Comparison of ENCODE assay signal across 8 cellular contexts in genomic region chr1:111346089-111346885, GRCh38. TPM values are rescaled to one million over a fixed set of nuclear protein-coding genes. Genes with fewer than 3 reads are reported as not detected.
A peak's percentile ranks its signal among the peaks of the same experiment; 100 is the strongest.
DNase-seq lines count a peak whose midpoint lies in the region; ATAC-seq, FAIRE-seq and TF ChIP-seq lines count a peak whose summit lies in the region.

No MANE protein-coding gene starts in this region.

- H3K9me3 Mint-ChIP-seq in activated T-helper 17 cell treated with anti-CD3 and anti-CD28 coated beads, Interleukin-2, amount 50 U/mL, for 72 hours: no peaks in the 10 kb centered on the region
- no peaks in the 10 kb centered on the region for H3K9me3 Mint-ChIP-seq in nephron

- H3K36me3 Mint-ChIP-seq in activated T-helper 17 cell treated with anti-CD3 and anti-CD28 coated beads, Interleukin-2, amount 50 U/mL, for 72 hours (ENCODE audit: low read depth): no peaks in the 10 kb centered on the region
- no peaks in the 10 kb centered on the region for H3K36me3 Mint-ChIP-seq in nephron (ENCODE audit: low read depth)

- in situ Hi-C loops in KBM-7 (cut with MboI; ENCODE audit: low pct_unique_long_range_greater_than_20kb, low sequenced_read_pairs): no loop called here

- H3K4me1 Mint-ChIP-seq in activated T-helper 17 cell treated with anti-CD3 and anti-CD28 coated beads, Interleukin-2, amount 50 U/mL, for 72 hours: peaks cover 4% of the 10 kb centered on the region
- peaks cover 12% of the 10 kb centered on the region for H3K4me1 Mint-ChIP-seq in nephron

- peak overlapping the region; percentile 89 for H3K4me3 Mint-ChIP-seq in activated T-helper 17 cell treated with anti-CD3 and anti-CD28 coated beads, Interleukin-2, amount 50 U/mL, for 72 hours
- H3K4me3 Mint-ChIP-seq in nephron: peak overlapping the region; percentile 84 to 90 (median 87)

- DNase-seq in DMS153 (lab: John Stamatoyannopoulos, UW) (peak; percentile 86), KBM-7 (peak; percentile 78), RCC 7860 (ENCODE audit: low spot score) (peak; percentile 20), fibroblast of the conjunctiva (ENCODE audit: low read depth) (peak; percentile 79)
- DNase-seq in stimulated activated naive CD4-positive, alpha-beta T cell treated with Interleukin-2 at 50 U/mL for 16 hours (lab: John Stamatoyannopoulos, UW): peak; percentile 77

- no peak for FAIRE-seq in RCC 7860 (lab: Jason Lieb, UNC)

- peak overlapping the region; percentile 88 for H3K27ac Mint-ChIP-seq in activated T-helper 17 cell treated with anti-CD3 and anti-CD28 coated beads, Interleukin-2, amount 50 U/mL, for 72 hours
- peak overlapping the region; percentile 86 to 88 (median 87) for H3K27ac Mint-ChIP-seq in nephron

- ATAC-seq in GM21717 (IDR thresholded peaks at IDR 0.05; ENCODE audit: unreplicated experiment): peak; percentile 85
- peak; percentile 94 for ATAC-seq in activated T-helper 17 cell treated with anti-CD3 and anti-CD28 coated beads, Interleukin-2, amount 50 U/mL, for 72 hours (replicated peaks)

- no peaks in the 10 kb centered on the region for H3K27me3 Mint-ChIP-seq in activated T-helper 17 cell treated with anti-CD3 and anti-CD28 coated beads, Interleukin-2, amount 50 U/mL, for 72 hours
- H3K27me3 Mint-ChIP-seq in nephron (ENCODE audit: low read depth): peaks cover 19% of the 10 kb centered on the region

- no peak for TF ChIP-seq CTCF in nephron (IDR thresholded peaks at IDR 0.05; ENCODE audit: unreplicated experiment in 3 of 3)

RNA-seq across cellular contexts. Expression of gene CHIA, which starts 55.6 kb away (rescaled TPM):
- not detected for total RNA-seq in activated T-helper 17 cell treated with anti-CD3 and anti-CD28 coated beads, Interleukin-2, amount 50 U/mL, for 72 hours

Comparison
In these comparisons a context has a peak if more than half of its experiments do, and no peak if none do; other contexts are left out.
1. Peak in every context shown above with its lines: DNase-seq and ATAC-seq.
2. DNase-seq: peak in every context shown above with its lines; median percentile 86 in DMS153; 79 in fibroblast of the conjunctiva; 78 in KBM-7; 77 in stimulated activated naive CD4-positive, alpha-beta T cell treated with Interleukin-2 at 50 U/mL for 16 hours; 20 in RCC 7860.